In genomic region chr22:31970490-31971444, GRCh38 we compare ENCODE assay signal across 8 cellular contexts. TPM values are rescaled to one million over a fixed set of nuclear protein-coding genes. Genes with fewer than 3 reads are reported as not detected.
DNase-seq lines count a peak whose midpoint lies in the region; ATAC-seq, FAIRE-seq and TF ChIP-seq lines count a peak whose summit lies in the region.

No MANE protein-coding gene starts in this region.

- peak overlapping the region; percentile 53 for H3K4me3 ChIP-seq in WERI-Rb-1 (ENCODE audit: low read depth, low read length)
- peak overlapping the region in 1 of 2 donors; percentile 42 for H3K4me3 ChIP-seq in small intestine (ENCODE audit: low read depth in 1 of 2, low read length in 2 of 2)

- no peak overlapping the region for H3K27ac ChIP-seq in WERI-Rb-1
- H3K27ac ChIP-seq in small intestine (ENCODE audit: low read depth in 1 of 2, low read length in 1 of 2): no peak overlapping the region

- DNase-seq in EL (peak; percentile 80), NCI-H2107 (lab: John Stamatoyannopoulos, UW) (peak; percentile 44), WERI-Rb-1 (peak; percentile 78), T47D (ENCODE audit: low read depth in 1 of 2, low spot score in 1 of 2) (peak; percentile 72 to 88), iPS-NIHi11 (ENCODE audit: low spot score) (peak; percentile 97), small intestine (peak; percentile 88)

- ATAC-seq in HG02571 (IDR thresholded peaks at IDR 0.05; ENCODE audit: unreplicated experiment) (peak; percentile 62), GM21381 (IDR thresholded peaks at IDR 0.05; ENCODE audit: unreplicated experiment) (no peak)

- H3K4me1 ChIP-seq in small intestine (ENCODE audit: control insufficient read depth in 2 of 2, insufficient read depth in 1 of 2, low read depth in 1 of 2, low read length in 1 of 2): peaks cover 0 to 7% of the 10 kb centered on the region in 2 donors

- in situ Hi-C loops in T47D (cut with HindIII; ENCODE audit: low pct_unique_long_range_greater_than_20kb, low sequenced_read_pairs): no loop called here

- TF ChIP-seq CTCF in WERI-Rb-1 (IDR thresholded peaks at IDR 0.05; ENCODE audit: low read depth, low read length): peak; percentile 88

- WGBS in small intestine, 3 donors: 10 to 13% (median 12%) methylated on average over 46 to 55 of the region's 55 CpGs

- no peak for FAIRE-seq in small intestine (lab: Jason Lieb, UNC)

- no peaks in the 10 kb centered on the region for H3K9me3 ChIP-seq in WERI-Rb-1 (ENCODE audit: severe bottlenecking)
- H3K9me3 ChIP-seq in small intestine (ENCODE audit: control insufficient read depth, low read depth): no peaks in the 10 kb centered on the region

- H3K36me3 ChIP-seq in WERI-Rb-1 (no peaks in the 10 kb centered on the region), small intestine (ENCODE audit: control insufficient read depth in 2 of 2, insufficient read depth in 2 of 2, low read length in 2 of 2) (no peaks in the 10 kb centered on the region)

- H3K27me3 ChIP-seq in WERI-Rb-1 (ENCODE audit: insufficient read depth, low read depth, severe bottlenecking) (no peaks in the 10 kb centered on the region), small intestine (ENCODE audit: control insufficient read depth in 2 of 2, insufficient read depth in 2 of 2, low read length in 2 of 2) (no peaks in the 10 kb centered on the region)

RNA-seq across cellular contexts. Expression of gene YWHAH, which starts 26.4 kb away (rescaled TPM):
- polyA plus RNA-seq in small intestine: 10 to 100 TPM; 81.0 to 99.1 (median 98.6) TPM

Comparison
In these comparisons a context has a peak if more than half of its experiments do, and no peak if none do; other contexts are left out.
1. DNase-seq: peak in every context shown above with its lines; median percentile 97 in iPS-NIHi11; 88 in small intestine; 80 in EL; 80 in T47D; 78 in WERI-Rb-1; 44 in NCI-H2107.